10 cellular contexts compared by ENCODE assay signal in genomic region chr1:39886757-39887231, GRCh38. TPM values are rescaled to one million over a fixed set of nuclear protein-coding genes. Genes with fewer than 3 reads are reported as not detected.
DNase-seq lines count a peak whose midpoint lies in the region; ATAC-seq and TF ChIP-seq lines count a peak whose summit lies in the region.
"Had no signal": no experiment of that assay in that cellular context is flagged by ENCODE, and none has a peak within 500 bp of the region (broad histone marks: within the 10 kb centered on the region; RNA-seq: fewer than 3 reads in every experiment).

No MANE protein-coding gene starts in this region.

- no peak overlapping the region for H3K4me3 Mint-ChIP-seq in activated CD8-positive, alpha-beta T cell treated with anti-CD3 and anti-CD28 coated beads for 36 hours
- no peak overlapping the region for H3K4me3 Mint-ChIP-seq in activated CD8-positive, alpha-beta T cell treated with anti-CD3 and anti-CD28 coated beads, Interleukin-2, amount 10 ng/mL, durations not matched to agents 7 days and 5 days
- H3K4me3 Mint-ChIP-seq in stimulated activated naive CD8-positive, alpha-beta T cell treated with anti-CD3 and anti-CD28 coated beads, Interleukin-15, amount 100 ng/mL, for 72 hours = no peak overlapping the region
- H3K4me3 Mint-ChIP-seq in chondrocyte (ENCODE audit: unreplicated experiment) = no peak overlapping the region

- H3K27ac Mint-ChIP-seq in activated CD8-positive, alpha-beta T cell treated with anti-CD3 and anti-CD28 coated beads for 36 hours = no peak overlapping the region
- no peak overlapping the region for H3K27ac Mint-ChIP-seq in activated CD8-positive, alpha-beta T cell treated with anti-CD3 and anti-CD28 coated beads, Interleukin-2, amount 10 ng/mL, durations not matched to agents 7 days and 5 days
- H3K27ac Mint-ChIP-seq in stimulated activated naive CD8-positive, alpha-beta T cell treated with anti-CD3 and anti-CD28 coated beads, Interleukin-15, amount 100 ng/mL, for 72 hours = no peak overlapping the region
- H3K27ac Mint-ChIP-seq in chondrocyte (ENCODE audit: unreplicated experiment) = no peak overlapping the region

- intact Hi-C loops in activated CD8-positive, alpha-beta T cell treated with anti-CD3 and anti-CD28 coated beads for 36 hours (cut with micrococcal nuclease) = no loop called here
- intact Hi-C loops in dorsolateral prefrontal cortex (cut with DNase I) = no loop called here

- CTCF ChIA-PET in activated CD8-positive, alpha-beta T cell treated with anti-CD3 and anti-CD28 coated beads for 36 hours (lab: Charles Lee) = interaction anchor here (0.6 to 1.1 kb wide), 4 partner anchors 15 to 69 kb away, joined by 3 to 4 read pairs (median 3); partner anchors contain the start of gene MYCL
- CTCF ChIA-PET in activated CD8-positive, alpha-beta T cell treated with anti-CD3 and anti-CD28 coated beads, Interleukin-2, amount 10 ng/mL, durations not matched to agents 7 days and 5 days (lab: Charles Lee) = interaction anchor here (0.8 to 1.1 kb wide), 3 partner anchors 21 to 145 kb away, joined by 3 read pairs; no protein-coding TSS in a partner anchor

- TF ChIP-seq CTCF in activated CD8-positive, alpha-beta T cell treated with anti-CD3 and anti-CD28 coated beads for 36 hours (IDR thresholded peaks at IDR 0.05) = no peak
- TF ChIP-seq CTCF in dorsolateral prefrontal cortex (IDR thresholded peaks at IDR 0.05 in 54 of 56, conservative IDR thresholded peaks at IDR 0.05 in 2 of 56; ENCODE audit: low read depth in 1 of 56, partially characterized antibody in 56 of 56) = no peak
- TF ChIP-seq CTCF in chondrocyte (IDR thresholded peaks at IDR 0.05) = no peak

- H3K4me1 Mint-ChIP-seq in activated CD8-positive, alpha-beta T cell treated with anti-CD3 and anti-CD28 coated beads for 36 hours (ENCODE audit: low read depth) = peaks cover 9% of the 10 kb centered on the region
- H3K4me1 Mint-ChIP-seq in activated CD8-positive, alpha-beta T cell treated with anti-CD3 and anti-CD28 coated beads, Interleukin-2, amount 10 ng/mL, durations not matched to agents 7 days and 5 days (ENCODE audit: low read depth) = peaks cover 14% of the 10 kb centered on the region
- peaks cover 19% of the 10 kb centered on the region for H3K4me1 Mint-ChIP-seq in stimulated activated naive CD8-positive, alpha-beta T cell treated with anti-CD3 and anti-CD28 coated beads, Interleukin-15, amount 100 ng/mL, for 72 hours
- peaks cover 17% of the 10 kb centered on the region for H3K4me1 Mint-ChIP-seq in chondrocyte (ENCODE audit: low read depth)

- DNase-seq in activated CD8-positive, alpha-beta T cell treated with anti-CD3 and anti-CD28 coated beads for 36 hours = peak; percentile 27
- no peak for DNase-seq in activated CD8-positive, alpha-beta T cell treated with anti-CD3 and anti-CD28 coated beads, Interleukin-2, amount 10 ng/mL, durations not matched to agents 7 days and 5 days
- DNase-seq in NCI-H2227 (lab: John Stamatoyannopoulos, UW; ENCODE audit: unreplicated experiment) (peak; percentile 91), dorsolateral prefrontal cortex (peak in 2 of 10 donors; percentile 29 to 35), chondrocyte (ENCODE audit: low spot score) (no peak), H4 (ENCODE audit: low spot score) (no peak), D341Med (ENCODE audit: low spot score) (no peak)
- peak; percentile 12 to 51 for DNase-seq in stimulated activated naive CD8-positive, alpha-beta T cell treated with anti-CD3 and anti-CD28 coated beads, Interleukin-15, amount 100 ng/mL, for 72 hours
- DNase-seq: activated CD8-positive, alpha-beta memory T cell treated with anti-CD3 and anti-CD28 coated beads, Interleukin-2, amount 50 U/mL, for 4 hours; left ventricle myocardium superior had no signal

- H3K27me3 Mint-ChIP-seq in activated CD8-positive, alpha-beta T cell treated with anti-CD3 and anti-CD28 coated beads for 36 hours = peaks cover 7% of the 10 kb centered on the region
- peaks cover 7% of the 10 kb centered on the region for H3K27me3 Mint-ChIP-seq in activated CD8-positive, alpha-beta T cell treated with anti-CD3 and anti-CD28 coated beads, Interleukin-2, amount 10 ng/mL, durations not matched to agents 7 days and 5 days (ENCODE audit: low read depth)
- peaks cover 14% of the 10 kb centered on the region for H3K27me3 Mint-ChIP-seq in stimulated activated naive CD8-positive, alpha-beta T cell treated with anti-CD3 and anti-CD28 coated beads, Interleukin-15, amount 100 ng/mL, for 72 hours
- no peaks in the 10 kb centered on the region for H3K27me3 Mint-ChIP-seq in chondrocyte (ENCODE audit: low read depth)

- no peak overlapping the region for H3K4me3 ChIP-seq in dorsolateral prefrontal cortex

- H3K36me3 Mint-ChIP-seq in activated CD8-positive, alpha-beta T cell treated with anti-CD3 and anti-CD28 coated beads for 36 hours (ENCODE audit: low read depth) = peaks cover 8% of the 10 kb centered on the region
- no peaks in the 10 kb centered on the region for H3K36me3 Mint-ChIP-seq in activated CD8-positive, alpha-beta T cell treated with anti-CD3 and anti-CD28 coated beads, Interleukin-2, amount 10 ng/mL, durations not matched to agents 7 days and 5 days (ENCODE audit: low read depth)
- H3K36me3 Mint-ChIP-seq in chondrocyte (ENCODE audit: low read depth) = no peaks in the 10 kb centered on the region

- ATAC-seq in activated CD8-positive, alpha-beta T cell treated with anti-CD3 and anti-CD28 coated beads for 36 hours = peak; percentile 56
- ATAC-seq in activated CD8-positive, alpha-beta T cell treated with anti-CD3 and anti-CD28 coated beads, Interleukin-2, amount 10 ng/mL, durations not matched to agents 7 days and 5 days = no peak
- ATAC-seq in stimulated activated naive CD8-positive, alpha-beta T cell treated with anti-CD3 and anti-CD28 coated beads, Interleukin-15, amount 100 ng/mL, for 72 hours = peak; percentile 79
- ATAC-seq: left ventricle myocardium superior had no signal

- no peaks in the 10 kb centered on the region for H3K9me3 Mint-ChIP-seq in activated CD8-positive, alpha-beta T cell treated with anti-CD3 and anti-CD28 coated beads for 36 hours
- no peaks in the 10 kb centered on the region for H3K9me3 Mint-ChIP-seq in activated CD8-positive, alpha-beta T cell treated with anti-CD3 and anti-CD28 coated beads, Interleukin-2, amount 10 ng/mL, durations not matched to agents 7 days and 5 days (ENCODE audit: insufficient read depth)
- H3K9me3 Mint-ChIP-seq in stimulated activated naive CD8-positive, alpha-beta T cell treated with anti-CD3 and anti-CD28 coated beads, Interleukin-15, amount 100 ng/mL, for 72 hours = no peaks in the 10 kb centered on the region
- H3K9me3 Mint-ChIP-seq in chondrocyte (ENCODE audit: low read depth) = no peaks in the 10 kb centered on the region

- peak overlapping the region in 57 of 59 donors; percentile 4 to 91 (median 75) for H3K27ac ChIP-seq in dorsolateral prefrontal cortex

- no peaks in the 10 kb centered on the region for H3K27me3 ChIP-seq in dorsolateral prefrontal cortex

- POLR2A ChIA-PET in activated CD8-positive, alpha-beta T cell treated with anti-CD3 and anti-CD28 coated beads for 36 hours (lab: Charles Lee) = no interaction called here
- POLR2A ChIA-PET in activated CD8-positive, alpha-beta T cell treated with anti-CD3 and anti-CD28 coated beads, Interleukin-2, amount 10 ng/mL, durations not matched to agents 7 days and 5 days (lab: Charles Lee) = no interaction called here

RNA-seq across cellular contexts. Expression of gene TRIT1, which starts 3.5 kb away (rescaled TPM):
- total RNA-seq in activated CD8-positive, alpha-beta T cell treated with anti-CD3 and anti-CD28 coated beads for 36 hours = 10 to 100 TPM; 34.2 to 34.5 TPM
- total RNA-seq in activated CD8-positive, alpha-beta T cell treated with anti-CD3 and anti-CD28 coated beads, Interleukin-2, amount 10 ng/mL, durations not matched to agents 7 days and 5 days = 10 to 100 TPM; 18.2 to 18.8 TPM
- 10 to 100 TPM; 16.5 to 42.2 (median 27.3) TPM for total RNA-seq in dorsolateral prefrontal cortex
- 9.3 to 12.3 TPM (median 10.7 TPM) in 3 replicates for total RNA-seq in chondrocyte
- total RNA-seq in H4 (2014; rRNA removed; shearing (Covaris generic)) = 24.4 and 28.1 TPM in 2 replicates

RNA-seq across cellular contexts. Expression of gene MYCL, which starts 14.9 kb away (rescaled TPM):
- under 1 TPM; 0.13 to 0.20 TPM for total RNA-seq in activated CD8-positive, alpha-beta T cell treated with anti-CD3 and anti-CD28 coated beads for 36 hours
- total RNA-seq in activated CD8-positive, alpha-beta T cell treated with anti-CD3 and anti-CD28 coated beads, Interleukin-2, amount 10 ng/mL, durations not matched to agents 7 days and 5 days = not detected
- total RNA-seq in dorsolateral prefrontal cortex (1 to 10 TPM in 118 of 120 experiments, under 1 TPM in 2; 0.88 to 5.6 (median 2.3) TPM), chondrocyte (0.29 to 0.62 TPM (median 0.47 TPM) in 3 replicates)
- not detected in 2 replicates for total RNA-seq in H4 (2014; rRNA removed; shearing (Covaris generic))

Comparison
In these comparisons a context has a peak if more than half of its experiments do, and no peak if none do; other contexts are left out.
1. DNase-seq: peak in activated CD8-positive, alpha-beta T cell treated with anti-CD3 and anti-CD28 coated beads for 36 hours (single experiment), NCI-H2227 (single experiment) and stimulated activated naive CD8-positive, alpha-beta T cell treated with anti-CD3 and anti-CD28 coated beads, Interleukin-15, amount 100 ng/mL, for 72 hours (2 of 2); none in activated CD8-positive, alpha-beta T cell treated with anti-CD3 and anti-CD28 coated beads, Interleukin-2, amount 10 ng/mL, durations not matched to agents 7 days and 5 days (single experiment), chondrocyte (single experiment), H4 (single experiment) and D341Med (single experiment).